Comparison of ENCODE assay signal across 8 cellular contexts in genomic region chr10:91797077-91797690, GRCh38. TPM values are rescaled to one million over a fixed set of nuclear protein-coding genes. Genes with fewer than 3 reads are reported as not detected.
DNase-seq lines count a peak whose midpoint lies in the region; ATAC-seq and TF ChIP-seq lines count a peak whose summit lies in the region.

No MANE protein-coding gene starts in this region.

- H3K27me3 Mint-ChIP-seq in CD14-positive monocyte (ENCODE audit: low read depth in 3 of 3) = peaks cover 0 to 3% (median 0%) of the 10 kb centered on the region in 3 donors
- H3K27me3 Mint-ChIP-seq in nephron progenitor cell (ENCODE audit: low read depth, poor library complexity) = peaks cover 3% of the 10 kb centered on the region

- H3K27me3 ChIP-seq in MM.1S (replicated peaks; ENCODE audit: insufficient read depth, low read length) (no peaks in the 10 kb centered on the region), duodenal mucosa (ENCODE audit: control insufficient read depth in 1 of 2, insufficient read depth in 2 of 2, low read length in 2 of 2) (no peaks in the 10 kb centered on the region)

- H3K36me3 ChIP-seq in MM.1S (replicated peaks; ENCODE audit: insufficient read depth, low read length) (no peaks in the 10 kb centered on the region), duodenal mucosa (ENCODE audit: control insufficient read depth in 1 of 2, insufficient read depth in 2 of 2, low read length in 2 of 2) (peaks cover 0 to under 1% of the 10 kb centered on the region in 2 donors)

- peaks cover 11% of the 10 kb centered on the region; the same call in 1 of the 2 replicates for H4K20me1 ChIP-seq in MM.1S (ENCODE audit: insufficient read depth, low read length)

- no peak for ATAC-seq in HG02678 (IDR thresholded peaks at IDR 0.05; ENCODE audit: unreplicated experiment)

- H3K4me1 Mint-ChIP-seq in CD14-positive monocyte (peaks cover 39% of the 10 kb centered on the region), nephron progenitor cell (peaks cover 52% of the 10 kb centered on the region)

- H3K9me2 ChIP-seq in MM.1S (replicated peaks; ENCODE audit: insufficient read depth, low read length) = no peaks in the 10 kb centered on the region

- H3K4me1 ChIP-seq in MM.1S (ENCODE audit: low read length) = peaks cover 11% of the 10 kb centered on the region
- H3K4me1 ChIP-seq in duodenal mucosa (ENCODE audit: control insufficient read depth in 1 of 2, insufficient read depth in 2 of 2, low read length in 2 of 2) = peaks cover 21 to 29% of the 10 kb centered on the region in 2 donors

- peak overlapping the region; percentile 95 for H3K4me2 ChIP-seq in MM.1S (ENCODE audit: low read depth, low read length)

- peaks cover 46% of the 10 kb centered on the region for H3K79me2 ChIP-seq in MM.1S (ENCODE audit: low read length)

- H3K4me3 Mint-ChIP-seq in CD14-positive monocyte = peak overlapping the region; percentile 85 to 92
- H3K4me3 Mint-ChIP-seq in nephron progenitor cell = peak overlapping the region; percentile 99

- H3K9me3 ChIP-seq in MM.1S (replicated peaks; ENCODE audit: insufficient read depth, low read length) (no peaks in the 10 kb centered on the region), duodenal mucosa (ENCODE audit: control insufficient read depth in 1 of 2, low read length in 2 of 2) (no peaks in the 10 kb centered on the region)

- TF ChIP-seq CTCF in CD14-positive monocyte (IDR thresholded peaks at IDR 0.05) (no peak), MM.1S (IDR thresholded peaks at IDR 0.05; ENCODE audit: low read length) (no peak), nephron progenitor cell (IDR thresholded peaks at IDR 0.05) (no peak)

- H3K9ac ChIP-seq in MM.1S (ENCODE audit: low read length) = peak overlapping the region; percentile 80
- H3K9ac ChIP-seq in duodenal mucosa (ENCODE audit: low read depth in 1 of 2, low read length in 2 of 2) = peak overlapping the region; percentile 97

- H3K4me3 ChIP-seq in MM.1S (ENCODE audit: low read length) = peak overlapping the region; percentile 89
- peak overlapping the region; percentile 96 to 99 for H3K4me3 ChIP-seq in duodenal mucosa (ENCODE audit: low read depth in 1 of 2, low read length in 2 of 2)

- intact Hi-C loops in CD14-positive monocyte (cut with micrococcal nuclease) = loop anchor here (5.0 kb wide), 2 partner anchors 125 to 130 kb away; partner anchors contain the start of gene BTAF1 (in 1 of the 2)

- no peak for DNase-seq in CD14-positive monocyte (ENCODE audit: low spot score)
- peak; percentile 10 for DNase-seq in MM.1S
- no peak for DNase-seq in nephron progenitor cell
- DNase-seq in NCI-H1694 treated with DMSO at 0.1 percent for 48 hours (lab: John Stamatoyannopoulos, UW) = no peak
- DNase-seq in Kasumi-1 (lab: John Stamatoyannopoulos, UW) = no peak
- no peak for DNase-seq in midbrain (lab: John Stamatoyannopoulos, UW)

- H3K27ac ChIP-seq in MM.1S (ENCODE audit: low read length) (peak overlapping the region; percentile 86; the same call in 1 of the 2 replicates), duodenal mucosa (ENCODE audit: low read depth, low read length) (peak overlapping the region; percentile 46)

- peak overlapping the region; percentile 85 for H2AFZ ChIP-seq in MM.1S (ENCODE audit: low read length)

- H3K9me3 Mint-ChIP-seq in CD14-positive monocyte (no peaks in the 10 kb centered on the region), nephron progenitor cell (no peaks in the 10 kb centered on the region)

- peaks cover 7 to 18% of the 10 kb centered on the region in 2 donors for H3K36me3 Mint-ChIP-seq in CD14-positive monocyte
- H3K36me3 Mint-ChIP-seq in nephron progenitor cell (ENCODE audit: low read depth) = peaks cover 25% of the 10 kb centered on the region

- H3F3A ChIP-seq in MM.1S (ENCODE audit: insufficient read depth, low read length) = peaks cover 29% of the 10 kb centered on the region

- peak overlapping the region in 6 of 7 donors; percentile 4 to 93 (median 66) for H3K27ac Mint-ChIP-seq in CD14-positive monocyte
- H3K27ac Mint-ChIP-seq in nephron progenitor cell = peak overlapping the region; percentile 99

RNA-seq across cellular contexts. Expression of gene TNKS2, which starts 1.0 kb away (rescaled TPM):
- polyA plus RNA-seq in CD14-positive monocyte = 10 to 100 TPM; 20.7 to 20.9 TPM
